In genomic region chr17:76710863-76711611, GRCh38 we compare ENCODE assay signal across 7 cellular contexts.
A peak's percentile ranks its signal among the peaks of the same experiment; 100 is the strongest.
DNase-seq lines count a peak whose midpoint lies in the region; ATAC-seq lines count a peak whose summit lies in the region.

A gene with protein sequence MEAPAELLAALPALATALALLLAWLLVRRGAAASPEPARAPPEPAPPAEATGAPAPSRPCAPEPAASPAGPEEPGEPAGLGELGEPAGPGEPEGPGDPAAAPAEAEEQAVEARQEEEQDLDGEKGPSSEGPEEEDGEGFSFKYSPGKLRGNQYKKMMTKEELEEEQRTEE (minus strand): TSS chr17:76710965. CDS start chr17:76710946, 19 bp downstream.

- H3K9ac ChIP-seq in endocrine pancreas (ENCODE audit: control insufficient read depth, insufficient read depth, low read length) = peak within 1 kb of the TSS; percentile 49

- DNase-seq in NCI-H2171 (lab: John Stamatoyannopoulos, UW) (peak; percentile 39), medulla oblongata (ENCODE audit: extremely low spot score) (peak; percentile 80)
- DNase-seq in activated CD8-positive, alpha-beta memory T cell treated with anti-CD3 and anti-CD28 coated beads for 48 hours (ENCODE audit: low read depth in 2 of 3, low spot score in 2 of 3) = peak in 2 of 3 experiments; percentile 40 to 49
- peak; percentile 31 to 35 for DNase-seq in stimulated activated CD8-positive, alpha-beta memory T cell treated with anti-CD3 and anti-CD28 coated beads, Interleukin-2, amount 100 ng/mL, for 1 hour (ENCODE audit: low read depth in 2 of 2)

- H3K4me1 ChIP-seq in endocrine pancreas (ENCODE audit: control insufficient read depth, insufficient read depth, low read length) = peaks cover 6% of the 10 kb centered on the region

- H3K36me3 ChIP-seq in endocrine pancreas (ENCODE audit: control insufficient read depth, insufficient read depth, low read length) = no peaks in the 10 kb centered on the region

- H3K4me3 ChIP-seq in endocrine pancreas (ENCODE audit: control insufficient read depth, insufficient read depth, low read length) = peak within 1 kb of the TSS; percentile 8

- H3K27me3 ChIP-seq in endocrine pancreas (ENCODE audit: control insufficient read depth, insufficient read depth, low read length) = no peaks in the 10 kb centered on the region

- ATAC-seq in GM21723 (IDR thresholded peaks at IDR 0.05; ENCODE audit: unreplicated experiment) (peak; percentile 59), GM19452 (IDR thresholded peaks at IDR 0.05; ENCODE audit: unreplicated experiment) (no peak)

- no peaks in the 10 kb centered on the region for H3K9me3 ChIP-seq in endocrine pancreas (ENCODE audit: control insufficient read depth, low read length)
